In the genomic region with DNA sequence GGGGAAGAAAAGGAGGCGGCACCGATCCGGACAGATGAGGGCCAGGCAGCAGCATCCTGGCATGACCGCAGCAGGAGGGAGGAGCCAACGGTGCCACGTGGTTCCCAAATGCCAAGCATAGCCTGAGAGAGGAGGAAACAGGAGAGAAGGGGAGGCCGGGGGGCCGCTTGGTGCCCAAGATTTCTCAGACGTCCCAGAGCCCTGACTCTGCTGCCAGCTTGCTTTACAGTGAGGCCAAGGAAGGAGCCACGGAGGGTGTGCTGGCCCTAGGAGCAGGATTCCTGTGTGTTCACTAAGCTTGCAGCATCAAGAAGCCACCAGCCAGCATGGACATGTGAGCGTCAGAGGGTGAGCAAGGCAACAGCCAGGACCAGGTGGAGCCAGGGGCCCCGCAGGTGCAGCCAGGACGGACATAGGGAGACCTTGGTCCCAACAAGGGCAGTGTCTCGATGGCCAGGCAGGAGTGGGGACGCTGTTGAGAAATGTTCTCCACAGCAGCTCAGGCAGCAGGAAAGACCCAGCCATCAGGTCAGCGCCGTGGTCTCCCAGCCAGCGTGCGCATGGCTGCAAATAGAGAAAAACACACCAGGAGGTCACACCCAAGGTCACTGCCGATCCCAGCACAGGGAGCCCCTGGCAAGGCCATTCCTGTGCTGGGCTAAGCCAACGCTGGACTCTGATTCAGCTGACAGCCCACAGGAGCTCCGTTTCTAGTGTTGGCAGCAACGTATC, we compare ENCODE assay signal across 13 cellular contexts.
A peak's percentile ranks its signal among the peaks of the same experiment; 100 is the strongest.
DNase-seq lines count a peak whose midpoint lies in the region; ATAC-seq, FAIRE-seq and TF ChIP-seq lines count a peak whose summit lies in the region.
"Had no signal": no experiment of that assay in that cellular context is flagged by ENCODE, and none has a peak within 500 bp of the region (broad histone marks: within the 10 kb centered on the region; RNA-seq: fewer than 3 reads in every experiment).

No MANE protein-coding gene starts in this region.

- peak; percentile 30 for DNase-seq in AG08395 (ENCODE audit: low spot score)
- DNase-seq in GM23248 = peak; percentile 52
- no peak for DNase-seq in K562 (ENCODE audit: extremely low read depth in 1 of 4, low spot score in 3 of 4)
- DNase-seq in naive B cell = no peak
- no peak for DNase-seq in COR-L47 (lab: John Stamatoyannopoulos, UW)
- no peak for DNase-seq in UCSD-AML1 (lab: John Stamatoyannopoulos, UW; ENCODE audit: unreplicated experiment)
- DNase-seq: colonic mucosa, GOT3, NCI-H1694 treated with DMSO at 0.1 percent for 48 hours had no signal

- POLR2A ChIA-PET in K562 (lab: Yijun Ruan, JAX) = no interaction called here

- no peak for FAIRE-seq in K562 (lab: Jason Lieb, UNC)

- H3K36me3 ChIP-seq in GM23248 (ENCODE audit: low read depth) (no peaks in the 10 kb centered on the region), K562 (ENCODE audit: control insufficient read depth, insufficient read depth, low read length) (no peaks in the 10 kb centered on the region)
- H3K36me3 ChIP-seq: colonic mucosa, Peyer's patch had no signal

- H3K9me3 Mint-ChIP-seq in naive B cell = peaks cover 6 to 18% (median 7%) of the 10 kb centered on the region in 7 donors

- TF ChIP-seq RAD21 in K562 (CRISPR knock-in tag; conservative IDR thresholded peaks at IDR 0.05 in 1 of 2, IDR thresholded peaks at IDR 0.05 in 1 of 2) = no peak

- no peak overlapping the region for H3K4me3 ChIP-seq in GM23248
- H3K4me3 ChIP-seq in K562 = no peak overlapping the region
- H3K4me3 ChIP-seq: colonic mucosa had no signal

- CTCF ChIA-PET in K562 (lab: Yijun Ruan, JAX; ENCODE audit: low intra/inter-chr PET ratio) = no interaction called here

- WGBS in GM23248 (ENCODE audit: low coverage in 1 of 2, low lambda C conversion rate in 2 of 2, missing lambda C conversion rate in 2 of 2), 2 experiments = 37 to 41% methylated on average over 23 of the region's 23 CpGs
- 3% methylated on average over 22 of the region's 23 CpGs for WGBS in K562 (ENCODE audit: insufficient coverage, low coverage, missing lambda C conversion rate)

- H2AFZ ChIP-seq in GM23248 (no peak overlapping the region), K562 (ENCODE audit: low read depth, low read length) (no peak overlapping the region)

- H3K27me3 ChIP-seq in GM23248 (replicated peaks; ENCODE audit: insufficient read depth) (peaks cover 12% of the 10 kb centered on the region; the same call in 1 of the 2 replicates), K562 (ENCODE audit: control insufficient read depth in 2 of 2, insufficient read depth in 2 of 2, low read length in 2 of 2) (peaks cover 16 to 49% of the 10 kb centered on the region in 2 experiments; a peak in 3 of 5 replicates)
- H3K27me3 ChIP-seq: colonic mucosa, Peyer's patch had no signal

- TF ChIP-seq POLR2A in K562 (conservative IDR thresholded peaks at IDR 0.05) = no peak

- ATAC-seq in K562 = peak; percentile 31; the same call in 2 of the 3 replicates
- ATAC-seq in naive B cell (ENCODE audit: low read depth in 2 of 2) = no peak
- ATAC-seq in HG03175 (IDR thresholded peaks at IDR 0.05; ENCODE audit: unreplicated experiment) = no peak
- no peak for ATAC-seq in GM21576 (IDR thresholded peaks at IDR 0.05; ENCODE audit: unreplicated experiment)

- H3K9me2 ChIP-seq in GM23248 (ENCODE audit: insufficient read depth) = no peaks in the 10 kb centered on the region

- peaks cover 21 to 42% (median 28%) of the 10 kb centered on the region in 3 donors for H3K4me1 Mint-ChIP-seq in naive B cell

- H3K9ac ChIP-seq in GM23248 (no peak overlapping the region), K562 (ENCODE audit: insufficient read depth in 1 of 2, low read depth in 2 of 2, low read length in 2 of 2) (no peak overlapping the region)

- H3K4me3 Mint-ChIP-seq in naive B cell = peak overlapping the region in 5 of 8 donors; percentile 28 to 79 (median 72)
- H3K4me3 Mint-ChIP-seq: neural crest cell had no signal

- in situ Hi-C loops in GM23248 (cut with MboI) = no loop called here
- in situ Hi-C loops in K562 (cut with MboI) = no loop called here

- H3K9me3 ChIP-seq in GM23248 (ENCODE audit: low read depth) (no peaks in the 10 kb centered on the region), K562 (replicated peaks; ENCODE audit: control insufficient read depth, insufficient read depth, low read depth, low read length) (0 out of 2 replicates have a peak, but pooled peaks cover 3% of the 10 kb centered on the region)
- H3K9me3 ChIP-seq: colonic mucosa, Peyer's patch had no signal

- no TSS peak for BruUV-seq in K562 (replicated peaks; lab: Mats Ljungman, UMichigan)

- peaks cover 0 to 8% of the 10 kb centered on the region in 2 donors for H3K36me3 Mint-ChIP-seq in naive B cell

- peaks cover 15 to 48% (median 44%) of the 10 kb centered on the region in 3 donors for H3K27me3 Mint-ChIP-seq in naive B cell

- H3K9me1 ChIP-seq in K562 (ENCODE audit: control insufficient read depth, insufficient read depth, low read length) = no peaks in the 10 kb centered on the region

- no peak for TF ChIP-seq EP300 in K562 (IDR thresholded peaks at IDR 0.05; ENCODE audit: low read length)

- no peaks in the 10 kb centered on the region for H3K4me1 ChIP-seq in GM23248 (ENCODE audit: insufficient read depth)
- peaks cover 0 to 5% of the 10 kb centered on the region in 2 experiments; a peak in 1 of 5 replicates for H3K4me1 ChIP-seq in K562 (replicated peaks in 1 of 2; ENCODE audit: control insufficient read depth in 2 of 2, insufficient read depth in 2 of 2, low read length in 2 of 2)
- H3K4me1 ChIP-seq: colonic mucosa had no signal

- H3K4me2 ChIP-seq in GM23248 (ENCODE audit: unreplicated experiment) (no peak overlapping the region), K562 (ENCODE audit: insufficient read depth, low read length) (no peak overlapping the region)

- H3F3A ChIP-seq in GM23248 (ENCODE audit: insufficient read depth) = no peaks in the 10 kb centered on the region

- no peaks in the 10 kb centered on the region for H3K79me2 ChIP-seq in GM23248 (ENCODE audit: insufficient read depth)
- H3K79me2 ChIP-seq in K562 (ENCODE audit: control insufficient read depth, insufficient read depth, low read length) = no peaks in the 10 kb centered on the region

- H3K27ac ChIP-seq in GM23248 (no peak overlapping the region), K562 (ENCODE audit: extremely low read depth, low read depth, low read length) (no peak overlapping the region)
- H3K27ac ChIP-seq: colonic mucosa had no signal

- H4K20me1 ChIP-seq in GM23248 (ENCODE audit: insufficient read depth) (no peaks in the 10 kb centered on the region), K562 (replicated peaks; ENCODE audit: control insufficient read depth, insufficient read depth, low read length) (no peaks in the 10 kb centered on the region; the same call in 1 of the 2 replicates)

- intact Hi-C loops in K562 (cut with micrococcal nuclease) = no loop called here

- no peak for TF ChIP-seq CTCF in K562 (IDR thresholded peaks at IDR 0.05 in 2 of 3, conservative IDR thresholded peaks at IDR 0.05 in 1 of 3; ENCODE audit: insufficient read depth in 2 of 3, low read depth in 1 of 3, low read length in 3 of 3)

- peak overlapping the region in 2 of 6 donors; percentile 79 to 85 for H3K27ac Mint-ChIP-seq in naive B cell

TF ChIP-seq in K562, 482 proteins besides CTCF, POLR2A, EP300 and RAD21:
- TF ChIP-seq POLR2AphosphoS5 (IDR thresholded peaks at IDR 0.05; ENCODE audit: control insufficient read depth, insufficient read depth, low read depth, low read length) = no peak
- 0 out of 2 replicates have a peak, but pooled peaks have one; percentile 13 for TF ChIP-seq ESRRA (IDR thresholded peaks at IDR 0.05; ENCODE audit: borderline replicate concordance, low read depth)
TF ChIP-seq in K562: peak in this region for 1.

Comparison
In these comparisons a context has a peak if more than half of its experiments do, and no peak if none do; other contexts are left out.
1. DNase-seq: peak in AG08395 (single experiment) and GM23248 (single experiment); none in K562 (0 of 4), naive B cell (single experiment), COR-L47 (single experiment) and UCSD-AML1 (single experiment).